Comparison of ENCODE assay signal across 18 cellular contexts in genomic region chr22:24240381-24240780, GRCh38. TPM values are rescaled to one million over a fixed set of nuclear protein-coding genes. Genes with fewer than 3 reads are reported as not detected.
DNase-seq lines count a peak whose midpoint lies in the region; ATAC-seq and TF ChIP-seq lines count a peak whose summit lies in the region.
"Had no signal": no experiment of that assay in that cellular context is flagged by ENCODE, and none has a peak within 500 bp of the region (broad histone marks: within the 10 kb centered on the region; RNA-seq: fewer than 3 reads in every experiment).

No MANE protein-coding gene starts in this region.

- H3K9me3 Mint-ChIP-seq in osteocyte (ENCODE audit: unreplicated experiment) = no peaks in the 10 kb centered on the region
- H3K9me3 Mint-ChIP-seq in activated T-cell treated with anti-CD3 and anti-CD28 coated beads, Interleukin-2, amount 50 U/mL, for 4 hours = no peaks in the 10 kb centered on the region

- no peak for TF ChIP-seq CTCF in osteocyte (IDR thresholded peaks at IDR 0.05)

- H3K4me3 Mint-ChIP-seq in osteocyte (ENCODE audit: unreplicated experiment) = no peak overlapping the region
- no peak overlapping the region for H3K4me3 Mint-ChIP-seq in activated T-cell treated with anti-CD3 and anti-CD28 coated beads, Interleukin-2, amount 50 U/mL, for 4 hours

- H3K4me3 ChIP-seq in adipocyte (ENCODE audit: low read length) = peak overlapping the region; percentile 63

- H3K9ac ChIP-seq in adipocyte (ENCODE audit: low read length) = peak overlapping the region; percentile 63

- H3K36me3 Mint-ChIP-seq in osteocyte (ENCODE audit: unreplicated experiment) = peaks cover 9% of the 10 kb centered on the region
- no peaks in the 10 kb centered on the region for H3K36me3 Mint-ChIP-seq in activated T-cell treated with anti-CD3 and anti-CD28 coated beads, Interleukin-2, amount 50 U/mL, for 4 hours (ENCODE audit: insufficient read depth)

- peak; percentile 28 for DNase-seq in left cardiac atrium
- DNase-seq in Right ventricle myocardium inferior (ENCODE audit: missing footprints) = no peak
- no peak for DNase-seq in adipocyte (ENCODE audit: low read depth)
- peak; percentile 16 for DNase-seq in dermis blood vessel endothelial cell
- DNase-seq in osteocyte (ENCODE audit: extremely low spot score, unreplicated experiment) = no peak
- DNase-seq in activated T-cell treated with anti-CD3 and anti-CD28 coated beads, Interleukin-2, amount 50 U/mL, for 4 hours = no peak
- no peak for DNase-seq in H4 (ENCODE audit: low spot score)
- DNase-seq: ACHN; AML-193; Caco-2; DMS153; GOT3; KG1; NCI-H1417 treated with DMSO at 0.1 percent for 48 hours; NCI-H2029; NCI-H2171 treated with DMSO at 0.1 percent for 48 hours; NCI-H446 treated with DMSO at 0.1 percent for 48 hours; NK-92 treated with Interleukin-12 subunit alpha and Interleukin-12 subunit beta, amount 100 ng/mL, for 24 hours had no signal

- no peaks in the 10 kb centered on the region for H3K27me3 Mint-ChIP-seq in osteocyte (ENCODE audit: unreplicated experiment)
- H3K27me3 Mint-ChIP-seq in activated T-cell treated with anti-CD3 and anti-CD28 coated beads, Interleukin-2, amount 50 U/mL, for 4 hours (ENCODE audit: low read depth) = no peaks in the 10 kb centered on the region

- no peaks in the 10 kb centered on the region for H3K27me3 ChIP-seq in adipocyte (replicated peaks; ENCODE audit: control insufficient read depth, insufficient read depth, low read length)

- ATAC-seq in left cardiac atrium = no peak
- no peak for ATAC-seq in Right ventricle myocardium inferior
- no peak for ATAC-seq in activated T-cell treated with anti-CD3 and anti-CD28 coated beads, Interleukin-2, amount 50 U/mL, for 4 hours

- peaks cover 12% of the 10 kb centered on the region for H3K36me3 ChIP-seq in adipocyte (ENCODE audit: control insufficient read depth, insufficient read depth, low read length, severe bottlenecking)

- H3K9me3 ChIP-seq in adipocyte (ENCODE audit: control insufficient read depth, low read length) = no peaks in the 10 kb centered on the region
- H3K9me3 ChIP-seq: Caco-2 had no signal

- H3K4me1 Mint-ChIP-seq in osteocyte (ENCODE audit: unreplicated experiment) = peaks cover 64% of the 10 kb centered on the region
- H3K4me1 Mint-ChIP-seq in activated T-cell treated with anti-CD3 and anti-CD28 coated beads, Interleukin-2, amount 50 U/mL, for 4 hours (ENCODE audit: low read depth) = peaks cover 36% of the 10 kb centered on the region

- H3K4me1 ChIP-seq in adipocyte (ENCODE audit: control insufficient read depth, insufficient read depth, low read length) = peaks cover 25% of the 10 kb centered on the region
- H3K4me1 ChIP-seq: Caco-2 had no signal

- peak overlapping the region; percentile 39 for H3K27ac Mint-ChIP-seq in osteocyte (ENCODE audit: unreplicated experiment)

- intact Hi-C loops in left cardiac atrium (cut with DNase I) (no loop called here), Right ventricle myocardium inferior (cut with DNase I) (no loop called here)

RNA-seq across cellular contexts. Expression of gene GGT5, which starts 4.5 kb away (rescaled TPM):
- total RNA-seq in left cardiac atrium = 10 to 100 TPM; 41.5 to 57.8 TPM
- 27.6 TPM for total RNA-seq in Right ventricle myocardium inferior
- total RNA-seq in dermis blood vessel endothelial cell = 4.9 and 27.8 TPM in 2 replicates
- total RNA-seq in osteocyte = 136 and 150 TPM in 2 replicates
- total RNA-seq in activated T-cell treated with anti-CD3 and anti-CD28 coated beads, Interleukin-2, amount 50 U/mL, for 4 hours = under 1 TPM in 2 of 3 donors, not detected in 1; 0.11 to 0.19 TPM
- not detected in 2 replicates for total RNA-seq in H4 (2014; rRNA removed; shearing (Covaris generic))

RNA-seq across cellular contexts. Expression of gene SPECC1L, which starts 30.2 kb away (rescaled TPM):
- total RNA-seq in left cardiac atrium (10 to 100 TPM; 54.5 to 59.1 TPM), Right ventricle myocardium inferior (45.7 TPM), dermis blood vessel endothelial cell (56.3 and 77.2 TPM in 2 replicates), osteocyte (79.5 and 93.5 TPM in 2 replicates)
- 10 to 100 TPM; 31.4 to 33.6 (median 33.1) TPM for total RNA-seq in activated T-cell treated with anti-CD3 and anti-CD28 coated beads, Interleukin-2, amount 50 U/mL, for 4 hours
- total RNA-seq in H4 (2014; rRNA removed; shearing (Covaris generic)) = 10.8 and 27.0 TPM in 2 replicates

RNA-seq across cellular contexts. Expression of gene SUSD2, which starts 59.1 kb away (rescaled TPM):
- total RNA-seq in left cardiac atrium = 1 to 10 TPM; 7.5 to 7.7 TPM
- 2.8 TPM for total RNA-seq in Right ventricle myocardium inferior
- total RNA-seq in dermis blood vessel endothelial cell = 0.34 and 0.60 TPM in 2 replicates
- 4.2 and 4.5 TPM in 2 replicates for total RNA-seq in osteocyte
- total RNA-seq in activated T-cell treated with anti-CD3 and anti-CD28 coated beads, Interleukin-2, amount 50 U/mL, for 4 hours = 1 to 10 TPM; 1.2 to 1.7 (median 1.6) TPM
- total RNA-seq in H4 (2014; rRNA removed; shearing (Covaris generic)) = 0.12 and 0.37 TPM in 2 replicates

Comparison
In these comparisons a context has a peak if more than half of its experiments do, and no peak if none do; other contexts are left out.
1. DNase-seq: peak in left cardiac atrium (single experiment) and dermis blood vessel endothelial cell (single experiment); none in Right ventricle myocardium inferior (single experiment), adipocyte (single experiment), osteocyte (single experiment), activated T-cell treated with anti-CD3 and anti-CD28 coated beads, Interleukin-2, amount 50 U/mL, for 4 hours (single experiment) and H4 (single experiment).